Comparison of ENCODE assay signal across 7 cellular contexts in genomic region chr15:55164284-55164683, GRCh38.
"Had no signal": no experiment of that assay in that cellular context is flagged by ENCODE, and none has a peak within 500 bp of the region (broad histone marks: within the 10 kb centered on the region; RNA-seq: fewer than 3 reads in every experiment).

No MANE protein-coding gene starts in this region.

- H3K4me2 ChIP-seq: GM23338 had no signal

- FAIRE-seq: H1, H54, HTR-8/SVneo had no signal

- H3K4me3 ChIP-seq: GM23338 had no signal

- H2AFZ ChIP-seq: GM23338 had no signal

- DNase-seq: H9, HCEC 1CT, IMR-90 had no signal

- ATAC-seq: GM23338 had no signal
